8 cellular contexts compared by ENCODE assay signal in the genomic region with DNA sequence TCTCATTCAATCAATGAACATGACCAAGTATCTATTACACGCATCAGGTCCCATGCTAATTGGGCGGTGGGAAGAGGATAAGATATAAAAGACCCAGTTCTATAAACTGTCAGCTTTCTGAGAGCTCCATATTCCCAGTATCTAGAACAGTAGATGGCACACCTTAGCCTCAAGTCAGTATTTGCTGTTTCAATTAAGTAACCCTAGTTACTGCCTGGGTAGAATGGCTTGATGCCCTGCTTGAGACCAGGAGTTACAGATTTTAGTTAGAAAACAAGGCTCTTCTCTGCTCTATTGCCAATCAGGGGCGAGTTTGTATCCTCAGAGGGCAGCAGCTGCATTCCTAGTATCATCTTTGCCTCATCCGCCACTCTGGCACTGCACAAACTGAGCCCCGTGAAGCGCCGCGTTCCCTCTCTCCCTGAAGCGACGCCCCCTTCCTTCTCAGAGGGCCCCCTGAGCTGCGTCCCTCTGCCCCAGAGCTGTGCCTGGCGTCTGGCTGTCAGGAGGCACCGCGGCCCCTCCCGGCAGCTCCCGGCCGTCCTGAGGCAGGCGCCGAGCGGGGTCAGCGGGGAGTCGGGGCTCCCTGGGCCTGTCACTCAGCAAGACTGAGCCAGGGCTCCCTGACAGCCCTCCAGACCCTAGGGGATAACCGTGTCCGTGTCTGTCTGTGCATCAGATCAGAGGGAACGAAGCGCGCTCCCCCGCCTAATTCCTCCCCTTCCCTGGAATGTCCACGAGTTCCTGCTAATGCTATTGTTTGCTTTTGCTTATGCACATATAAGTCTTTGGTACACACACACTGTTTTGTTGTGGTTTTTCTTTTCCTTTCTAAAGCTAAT.
DNase-seq lines count a peak whose midpoint lies in the region; ATAC-seq and TF ChIP-seq lines count a peak whose summit lies in the region.

No MANE protein-coding gene starts in this region.

- no peaks in the 10 kb centered on the region for H3K79me1 ChIP-seq in IMR-90 (ENCODE audit: low read depth in 1 of 2, low read length in 2 of 2)

- H3K9me3 ChIP-seq in IMR-90 (ENCODE audit: control insufficient read depth, insufficient read depth, low read length): no peaks in the 10 kb centered on the region
- no peaks in the 10 kb centered on the region for H3K9me3 ChIP-seq in esophagus muscularis mucosa
- H3K9me3 ChIP-seq in mucosa of stomach (ENCODE audit: control insufficient read depth, low read length): no peaks in the 10 kb centered on the region

- TF ChIP-seq CTCF in IMR-90 (conservative IDR thresholded peaks at IDR 0.05; ENCODE audit: low read depth, low read length) (no peak), esophagus muscularis mucosa (IDR thresholded peaks at IDR 0.05) (no peak)

- BruUV-seq in IMR-90 (replicated peaks; lab: Mats Ljungman, UMichigan): no TSS peak

- H2AK9ac ChIP-seq in IMR-90 (replicated peaks; ENCODE audit: low read depth, low read length, poor library complexity): peak overlapping the region; percentile 57

- WGBS in IMR-90 (ENCODE audit: extremely low coverage in 2 of 2, insufficient read length in 1 of 2), 2 experiments: 0% methylated on average over 4 of the region's 29 CpGs; no CpG with 5 or more reads in 1 of the 2 experiments
- WGBS in esophagus muscularis mucosa: 12% methylated on average over 22 of the region's 29 CpGs

- H2AFZ ChIP-seq in IMR-90 (replicated peaks; ENCODE audit: low read length, poor library complexity): peak overlapping the region; percentile 90

- H3K9ac ChIP-seq in IMR-90 (ENCODE audit: low read depth, low read length) (peak overlapping the region; percentile 91), mucosa of stomach (ENCODE audit: low read length) (peak overlapping the region; percentile 33)

- peak overlapping the region; percentile 31; the same call in 1 of the 3 replicates for H2BK15ac ChIP-seq in IMR-90 (ENCODE audit: low read depth, low read length)

- H3K36me3 ChIP-seq in IMR-90 (ENCODE audit: control insufficient read depth, insufficient read depth, low read length): no peaks in the 10 kb centered on the region
- H3K36me3 ChIP-seq in esophagus muscularis mucosa: no peaks in the 10 kb centered on the region
- H3K36me3 ChIP-seq in mucosa of stomach (ENCODE audit: control insufficient read depth, insufficient read depth, low read length): no peaks in the 10 kb centered on the region

- H4K8ac ChIP-seq in IMR-90 (ENCODE audit: low read depth in 2 of 2, low read length in 2 of 2): peak overlapping the region in 1 of 2 experiments; percentile 54; a peak in 2 of 4 replicates

- ATAC-seq in IMR-90 (ENCODE audit: low read depth): peak; percentile 75
- ATAC-seq in HG03280 (IDR thresholded peaks at IDR 0.05; ENCODE audit: unreplicated experiment): no peak

- peak overlapping the region; percentile 56 for H3K18ac ChIP-seq in IMR-90 (ENCODE audit: low read depth, low read length)

- TF ChIP-seq RAD21 in IMR-90 (IDR thresholded peaks at IDR 0.05; ENCODE audit: low read length): no peak; the same call in 1 of the 2 replicates

- H3K4me3 ChIP-seq in IMR-90 (ENCODE audit: insufficient read depth, low read depth, low read length) (peak overlapping the region; percentile 74), esophagus muscularis mucosa (peak overlapping the region; percentile 39 to 57 (median 48)), mucosa of stomach (ENCODE audit: low read length) (peak overlapping the region; percentile 26)

- intact Hi-C loops in IMR-90 (cut with micrococcal nuclease): loop anchor here (5.0 kb wide), 1 partner anchor 709 kb away; no protein-coding TSS in a partner anchor
- intact Hi-C loops in esophagus muscularis mucosa (cut with DNase I): no loop called here

- H4K20me1 ChIP-seq in IMR-90 (ENCODE audit: insufficient read depth, low read length): no peaks in the 10 kb centered on the region

- H3K27me3 ChIP-seq in IMR-90 (ENCODE audit: control insufficient read depth, insufficient read depth, low read length): no peaks in the 10 kb centered on the region
- H3K27me3 ChIP-seq in esophagus muscularis mucosa: peaks cover 0 to 9% (median 0%) of the 10 kb centered on the region in 4 donors
- H3K27me3 ChIP-seq in mucosa of stomach (ENCODE audit: control insufficient read depth, insufficient read depth, low read length): no peaks in the 10 kb centered on the region

- H2BK5ac ChIP-seq in IMR-90 (ENCODE audit: low read depth, low read length, poor library complexity, severe bottlenecking): peak overlapping the region; percentile 11

- peak overlapping the region; percentile 65 for H3K23ac ChIP-seq in IMR-90 (ENCODE audit: low read depth, low read length)

- TF ChIP-seq EP300 in esophagus muscularis mucosa (IDR thresholded peaks at IDR 0.05): no peak

- no peaks in the 10 kb centered on the region for H3K9me1 ChIP-seq in IMR-90 (ENCODE audit: insufficient read depth, low read length)

- no peak for TF ChIP-seq POLR2A in IMR-90 (IDR thresholded peaks at IDR 0.05; ENCODE audit: low read depth, low read length)
- no peak for TF ChIP-seq POLR2A in esophagus muscularis mucosa (IDR thresholded peaks at IDR 0.05; ENCODE audit: low read depth)

- 0 out of 2 replicates have a peak overlapping the region, but pooled peaks have one; percentile 25 for H2AK5ac ChIP-seq in IMR-90 (ENCODE audit: low read depth, low read length)

- peak overlapping the region; percentile 72 for H3K14ac ChIP-seq in IMR-90 (replicated peaks; ENCODE audit: low read depth, low read length)

- dilution Hi-C loops in IMR-90 (cut with HindIII; ENCODE audit: low sequenced_read_pairs, unreplicated experiment): no loop called here

- peak overlapping the region; percentile 98 for H3K4me2 ChIP-seq in IMR-90 (ENCODE audit: low read depth, low read length)

- in situ Hi-C loops in IMR-90 (cut with MboI; ENCODE audit: low sequenced_read_pairs): loop anchor here (5.0 kb wide), 1 partner anchor 434 kb away; no protein-coding TSS in a partner anchor

- POLR2A ChIA-PET in IMR-90 (lab: Charles Lee; ENCODE audit: unreplicated experiment): interaction anchor here (0.5 kb wide), 1 partner anchor 40 kb away, joined by 3 read pairs; no protein-coding TSS in a partner anchor

- peak overlapping the region; percentile 95 for H4K5ac ChIP-seq in IMR-90 (ENCODE audit: low read depth, low read length)

- H3K27ac ChIP-seq in IMR-90 (ENCODE audit: insufficient read depth, low read length) (peak overlapping the region; percentile 37), esophagus muscularis mucosa (replicated peaks in 1 of 4) (peak overlapping the region in 2 of 4 donors; percentile 18 to 27)

- DNase-seq in A172 (ENCODE audit: low spot score) (peak; percentile 9), IMR-90 (peak; percentile 20), esophagus muscularis mucosa (ENCODE audit: extremely low spot score) (no peak), NOMO-1 treated with DMSO at 0.1 percent for 48 hours (lab: John Stamatoyannopoulos, UW; ENCODE audit: unreplicated experiment) (no peak), NCI-H1048 (lab: John Stamatoyannopoulos, UW) (no peak), NCI-H345 (lab: John Stamatoyannopoulos, UW) (no peak)

- CTCF ChIA-PET in IMR-90 (lab: Yijun Ruan, JAX): interaction anchor here (1.0 kb wide), 1 partner anchor 15 kb away, joined by 3 read pairs; no protein-coding TSS in a partner anchor

- H3K4me1 ChIP-seq in IMR-90 (ENCODE audit: control insufficient read depth, insufficient read depth, low read length) (0 out of 2 replicates have a peak, but pooled peaks cover 2% of the 10 kb centered on the region), esophagus muscularis mucosa (peaks cover 9 to 12% (median 11%) of the 10 kb centered on the region in 4 donors), mucosa of stomach (ENCODE audit: control insufficient read depth, insufficient read depth, low read length) (peaks cover 3% of the 10 kb centered on the region)

- H3K56ac ChIP-seq in IMR-90 (ENCODE audit: extremely low read depth, insufficient read depth, low read length): no peak overlapping the region

- peak overlapping the region; percentile 73 for H2BK20ac ChIP-seq in IMR-90 (ENCODE audit: low read depth, low read length)

- peak overlapping the region; percentile 81 for H2BK120ac ChIP-seq in IMR-90 (ENCODE audit: low read depth, low read length)

- H3K4ac ChIP-seq in IMR-90 (ENCODE audit: low read depth, low read length): peak overlapping the region; percentile 48

- H4K91ac ChIP-seq in IMR-90 (ENCODE audit: insufficient read depth, low read depth, low read length): peak overlapping the region; percentile 65

TF ChIP-seq in IMR-90, 13 proteins besides CTCF, POLR2A, EP300 and RAD21 (continues in another document):
- TF ChIP-seq FOS (IDR thresholded peaks at IDR 0.05; ENCODE audit: low read depth, low read length) (no peak), MXI1 (IDR thresholded peaks at IDR 0.05; ENCODE audit: borderline replicate concordance, low read depth, low read length) (no peak), NFE2L2 (IDR thresholded peaks at IDR 0.05; ENCODE audit: low read depth, low read length) (no peak), CEBPB (IDR thresholded peaks at IDR 0.05; ENCODE audit: low read depth, low read length) (no peak), MAZ (IDR thresholded peaks at IDR 0.05; ENCODE audit: borderline replicate concordance, low read depth, low read length) (no peak), MAFK (IDR thresholded peaks at IDR 0.05; ENCODE audit: low read depth, low read length) (no peak), SMC3 (IDR thresholded peaks at IDR 0.05; ENCODE audit: low read depth, low read length) (no peak), CHD1 (IDR thresholded peaks at IDR 0.05; ENCODE audit: low read depth, low read length) (no peak), BHLHE40 (IDR thresholded peaks at IDR 0.05; ENCODE audit: low read depth, low read length) (no peak), RCOR1 (IDR thresholded peaks at IDR 0.05; ENCODE audit: insufficient replicate concordance, low read length) (no peak)
- TF ChIP-seq, protein P1, sequence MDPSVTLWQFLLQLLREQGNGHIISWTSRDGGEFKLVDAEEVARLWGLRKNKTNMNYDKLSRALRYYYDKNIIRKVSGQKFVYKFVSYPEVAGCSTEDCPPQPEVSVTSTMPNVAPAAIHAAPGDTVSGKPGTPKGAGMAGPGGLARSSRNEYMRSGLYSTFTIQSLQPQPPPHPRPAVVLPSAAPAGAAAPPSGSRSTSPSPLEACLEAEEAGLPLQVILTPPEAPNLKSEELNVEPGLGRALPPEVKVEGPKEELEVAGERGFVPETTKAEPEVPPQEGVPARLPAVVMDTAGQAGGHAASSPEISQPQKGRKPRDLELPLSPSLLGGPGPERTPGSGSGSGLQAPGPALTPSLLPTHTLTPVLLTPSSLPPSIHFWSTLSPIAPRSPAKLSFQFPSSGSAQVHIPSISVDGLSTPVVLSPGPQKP (IDR thresholded peaks at IDR 0.05; ENCODE audit: borderline replicate concordance, low read depth, low read length): no peak
- TF ChIP-seq, protein P2, sequence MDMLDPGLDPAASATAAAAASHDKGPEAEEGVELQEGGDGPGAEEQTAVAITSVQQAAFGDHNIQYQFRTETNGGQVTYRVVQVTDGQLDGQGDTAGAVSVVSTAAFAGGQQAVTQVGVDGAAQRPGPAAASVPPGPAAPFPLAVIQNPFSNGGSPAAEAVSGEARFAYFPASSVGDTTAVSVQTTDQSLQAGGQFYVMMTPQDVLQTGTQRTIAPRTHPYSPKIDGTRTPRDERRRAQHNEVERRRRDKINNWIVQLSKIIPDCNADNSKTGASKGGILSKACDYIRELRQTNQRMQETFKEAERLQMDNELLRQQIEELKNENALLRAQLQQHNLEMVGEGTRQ (IDR thresholded peaks at IDR 0.05; ENCODE audit: low read depth, low read length): no peak

Comparison
In these comparisons a context has a peak if more than half of its experiments do, and no peak if none do; other contexts are left out.
1. DNase-seq: peak in A172 (single experiment) and IMR-90 (single experiment); none in esophagus muscularis mucosa (single experiment), NOMO-1 treated with DMSO at 0.1 percent for 48 hours (single experiment), NCI-H1048 (single experiment) and NCI-H345 (single experiment).
2. Peak in every context shown above with its lines, with median percentiles within 50 percentile points of each other: H3K4me3 ChIP-seq.